Comparison of ENCODE assay signal across 16 cellular contexts in the genomic region with DNA sequence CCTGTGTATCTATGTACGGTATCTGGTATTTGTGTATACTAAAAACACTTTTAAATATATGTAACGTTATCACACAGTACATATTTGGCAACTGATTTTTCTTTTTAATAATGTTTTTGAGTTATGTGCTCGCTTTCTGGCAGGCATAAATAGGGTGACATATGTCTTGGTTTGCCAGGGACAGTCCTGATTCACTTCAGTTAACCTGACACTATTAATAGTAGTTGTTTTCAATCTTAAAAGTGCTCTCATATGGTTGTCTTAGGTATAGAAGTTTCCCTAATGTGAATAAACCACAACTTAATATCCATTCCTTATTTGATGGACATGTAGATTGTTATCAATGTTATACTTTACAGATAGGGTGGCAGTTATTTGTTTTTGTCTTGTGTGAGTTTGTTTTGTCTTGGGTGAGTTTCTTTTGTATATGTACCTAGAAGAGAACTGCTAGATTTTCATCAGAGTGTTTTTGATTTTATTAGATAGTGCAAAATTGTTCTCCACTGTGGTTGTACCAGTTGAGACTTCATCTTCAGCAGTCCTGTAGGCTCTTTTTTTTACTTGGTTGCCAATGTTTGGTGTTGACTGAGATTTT. TPM values are rescaled to one million over a fixed set of nuclear protein-coding genes. Genes with fewer than 3 reads are reported as not detected.
A peak's percentile ranks its signal among the peaks of the same experiment; 100 is the strongest.
DNase-seq lines count a peak whose midpoint lies in the region; ATAC-seq and TF ChIP-seq lines count a peak whose summit lies in the region.
"Had no signal": no experiment of that assay in that cellular context is flagged by ENCODE, and none has a peak within 500 bp of the region (broad histone marks: within the 10 kb centered on the region; RNA-seq: fewer than 3 reads in every experiment).

No MANE protein-coding gene starts in this region.

- H3K9ac ChIP-seq in parathyroid adenoma = no peak overlapping the region

- CTCF ChIA-PET in activated CD4-positive, alpha-beta memory T cell treated with anti-CD3 and anti-CD28 coated beads for 36 hours (lab: Charles Lee) = no interaction called here
- CTCF ChIA-PET in activated CD4-positive, alpha-beta memory T cell treated with anti-CD3 and anti-CD28 coated beads, Interleukin-2, amount 10 ng/mL, durations not matched to agents 7 days and 5 days (lab: Charles Lee) = interaction anchor here (2.7 kb wide), 1 partner anchor 8 kb away, joined by 11 read pairs; the partner anchor contains the start of gene G3BP1

- H3K4me1 ChIP-seq in GM23338 (ENCODE audit: insufficient read depth) = peaks cover 73% of the 10 kb centered on the region
- peaks cover 21% of the 10 kb centered on the region for H3K4me1 ChIP-seq in parathyroid adenoma

- H4K20me1 ChIP-seq in GM23338 (replicated peaks; ENCODE audit: insufficient read depth) = peaks cover 92% of the 10 kb centered on the region

- H3K27ac Mint-ChIP-seq in activated CD4-positive, alpha-beta memory T cell treated with anti-CD3 and anti-CD28 coated beads for 36 hours = peak overlapping the region; percentile 49
- H3K27ac Mint-ChIP-seq in activated CD4-positive, alpha-beta memory T cell treated with anti-CD3 and anti-CD28 coated beads, Interleukin-2, amount 10 ng/mL, durations not matched to agents 7 days and 5 days = no peak overlapping the region
- no peak overlapping the region for H3K27ac Mint-ChIP-seq in GM23338
- peak overlapping the region; percentile 68 for H3K27ac Mint-ChIP-seq in activated T-helper 17 cell treated with anti-CD3 and anti-CD28 coated beads, Interleukin-2, amount 50 U/mL, for 72 hours

- peaks cover 29% of the 10 kb centered on the region for H3K36me3 Mint-ChIP-seq in activated CD4-positive, alpha-beta memory T cell treated with anti-CD3 and anti-CD28 coated beads for 36 hours
- peaks cover 42% of the 10 kb centered on the region for H3K36me3 Mint-ChIP-seq in activated CD4-positive, alpha-beta memory T cell treated with anti-CD3 and anti-CD28 coated beads, Interleukin-2, amount 10 ng/mL, durations not matched to agents 7 days and 5 days (ENCODE audit: low read depth)
- H3K36me3 Mint-ChIP-seq in GM23338 (ENCODE audit: low read depth) = peaks cover 39% of the 10 kb centered on the region
- peaks cover 77% of the 10 kb centered on the region for H3K36me3 Mint-ChIP-seq in activated T-helper 17 cell treated with anti-CD3 and anti-CD28 coated beads, Interleukin-2, amount 50 U/mL, for 72 hours (ENCODE audit: low read depth)

- no peak overlapping the region for H2AFZ ChIP-seq in GM23338
- no peak overlapping the region for H2AFZ ChIP-seq in parathyroid adenoma

- no peaks in the 10 kb centered on the region for H3K9me3 Mint-ChIP-seq in activated CD4-positive, alpha-beta memory T cell treated with anti-CD3 and anti-CD28 coated beads for 36 hours
- no peaks in the 10 kb centered on the region for H3K9me3 Mint-ChIP-seq in activated CD4-positive, alpha-beta memory T cell treated with anti-CD3 and anti-CD28 coated beads, Interleukin-2, amount 10 ng/mL, durations not matched to agents 7 days and 5 days
- no peaks in the 10 kb centered on the region for H3K9me3 Mint-ChIP-seq in GM23338
- H3K9me3 Mint-ChIP-seq in activated T-helper 17 cell treated with anti-CD3 and anti-CD28 coated beads, Interleukin-2, amount 50 U/mL, for 72 hours = no peaks in the 10 kb centered on the region

- no peaks in the 10 kb centered on the region for H3K27me3 Mint-ChIP-seq in activated CD4-positive, alpha-beta memory T cell treated with anti-CD3 and anti-CD28 coated beads for 36 hours
- no peaks in the 10 kb centered on the region for H3K27me3 Mint-ChIP-seq in activated CD4-positive, alpha-beta memory T cell treated with anti-CD3 and anti-CD28 coated beads, Interleukin-2, amount 10 ng/mL, durations not matched to agents 7 days and 5 days
- H3K27me3 Mint-ChIP-seq in GM23338 (ENCODE audit: insufficient read depth, low read depth, poor library complexity) = peaks cover 7% of the 10 kb centered on the region
- no peaks in the 10 kb centered on the region for H3K27me3 Mint-ChIP-seq in activated T-helper 17 cell treated with anti-CD3 and anti-CD28 coated beads, Interleukin-2, amount 50 U/mL, for 72 hours

- DNase-seq in activated CD4-positive, alpha-beta memory T cell treated with anti-CD3 and anti-CD28 coated beads for 36 hours = no peak
- no peak for DNase-seq in activated CD4-positive, alpha-beta memory T cell treated with anti-CD3 and anti-CD28 coated beads, Interleukin-2, amount 10 ng/mL, durations not matched to agents 7 days and 5 days
- DNase-seq in GM23338 (ENCODE audit: low spot score) = no peak
- DNase-seq in SHP77 treated with DMSO at 0.1 percent for 48 hours (lab: John Stamatoyannopoulos, UW) = no peak
- DNase-seq in omental fat pad (ENCODE audit: low spot score) = no peak
- DNase-seq in activated effector memory CD4-positive, alpha-beta T cell treated with Interleukin-2 at 50 U/mL for 16 hours = no peak
- DNase-seq: adrenal gland; effector memory CD4-positive, alpha-beta T cell; EL; heart right ventricle; NCI-H510A; posterior cingulate gyrus; SJCRH30; stimulated activated CD4-positive, alpha-beta T cell treated with anti-CD3 and anti-CD28 coated beads, Interleukin-2, amount 100 ng/mL, for 24 hours had no signal

- H3K9me3 ChIP-seq in parathyroid adenoma (ENCODE audit: control insufficient read depth, low read length) = no peaks in the 10 kb centered on the region
- H3K9me3 ChIP-seq: adrenal gland, heart right ventricle, SJCRH30 had no signal

- H3K9me2 ChIP-seq in GM23338 (ENCODE audit: insufficient read depth) = no peaks in the 10 kb centered on the region

- intact Hi-C loops in activated CD4-positive, alpha-beta memory T cell treated with anti-CD3 and anti-CD28 coated beads for 36 hours (cut with micrococcal nuclease) = loop anchor here (10.0 kb wide), 1 partner anchor 695 kb away; the partner anchor contains the start of gene TNIP1

- no peaks in the 10 kb centered on the region for H3F3A ChIP-seq in GM23338 (replicated peaks; ENCODE audit: low read depth)

- TF ChIP-seq CTCF in GM23338 (conservative IDR thresholded peaks at IDR 0.05; ENCODE audit: low read depth in 2 of 2) (no peak), parathyroid adenoma (IDR thresholded peaks at IDR 0.05) (no peak), omental fat pad (IDR thresholded peaks at IDR 0.05) (no peak)

- H3K27me3 ChIP-seq in GM23338 (ENCODE audit: insufficient read depth) (no peaks in the 10 kb centered on the region), parathyroid adenoma (ENCODE audit: control insufficient read depth, insufficient read depth, low read length) (no peaks in the 10 kb centered on the region)
- H3K27me3 ChIP-seq: adrenal gland, heart right ventricle, SJCRH30 had no signal

- POLR2A ChIA-PET in activated CD4-positive, alpha-beta memory T cell treated with anti-CD3 and anti-CD28 coated beads for 36 hours (lab: Charles Lee) = no interaction called here
- POLR2A ChIA-PET in activated CD4-positive, alpha-beta memory T cell treated with anti-CD3 and anti-CD28 coated beads, Interleukin-2, amount 10 ng/mL, durations not matched to agents 7 days and 5 days (lab: Charles Lee) = interaction anchor here (7.1 kb wide), 1 partner anchor 7 kb away, joined by 54 read pairs; the partner anchor contains the start of gene G3BP1

- H3K4me2 ChIP-seq in GM23338 (peak overlapping the region; percentile 41; the same call in 1 of the 2 replicates), parathyroid adenoma (ENCODE audit: low read length) (peak overlapping the region; percentile 33)

- H3K4me3 ChIP-seq in GM23338 (0 out of 2 replicates have a peak overlapping the region, but pooled peaks have one; percentile 20), parathyroid adenoma (ENCODE audit: low read depth, low read length) (no peak overlapping the region)
- H3K4me3 ChIP-seq: adrenal gland, heart right ventricle, SJCRH30 had no signal

- H3K79me2 ChIP-seq in GM23338 (replicated peaks; ENCODE audit: insufficient read depth) = peaks cover 100% of the 10 kb centered on the region
- peaks cover 61% of the 10 kb centered on the region for H3K79me2 ChIP-seq in parathyroid adenoma

- H3K27ac ChIP-seq in GM23338 (ENCODE audit: low read depth) (0 out of 2 replicates have a peak overlapping the region, but pooled peaks have one; percentile 8), parathyroid adenoma (no peak overlapping the region)
- H3K27ac ChIP-seq: adrenal gland, heart right ventricle, SJCRH30 had no signal

- no peak for ATAC-seq in GM23338
- no peak for ATAC-seq in activated T-helper 17 cell treated with anti-CD3 and anti-CD28 coated beads, Interleukin-2, amount 50 U/mL, for 72 hours (replicated peaks)
- ATAC-seq in omental fat pad (ENCODE audit: low FRiP score) = no peak

- H3K36me3 ChIP-seq in GM23338 (ENCODE audit: insufficient read depth) = no peaks in the 10 kb centered on the region
- H3K36me3 ChIP-seq in parathyroid adenoma (ENCODE audit: control insufficient read depth, insufficient read depth, low read length) = no peaks in the 10 kb centered on the region
- H3K36me3 ChIP-seq: adrenal gland had no signal

- H3K4me3 Mint-ChIP-seq in activated CD4-positive, alpha-beta memory T cell treated with anti-CD3 and anti-CD28 coated beads for 36 hours = no peak overlapping the region
- H3K4me3 Mint-ChIP-seq in activated CD4-positive, alpha-beta memory T cell treated with anti-CD3 and anti-CD28 coated beads, Interleukin-2, amount 10 ng/mL, durations not matched to agents 7 days and 5 days = no peak overlapping the region
- H3K4me3 Mint-ChIP-seq in GM23338 = peak overlapping the region; percentile 9
- H3K4me3 Mint-ChIP-seq in activated T-helper 17 cell treated with anti-CD3 and anti-CD28 coated beads, Interleukin-2, amount 50 U/mL, for 72 hours = peak overlapping the region; percentile 48

- H3K4me1 Mint-ChIP-seq in activated CD4-positive, alpha-beta memory T cell treated with anti-CD3 and anti-CD28 coated beads for 36 hours (ENCODE audit: low read depth) = peaks cover 86% of the 10 kb centered on the region
- peaks cover 74% of the 10 kb centered on the region for H3K4me1 Mint-ChIP-seq in activated CD4-positive, alpha-beta memory T cell treated with anti-CD3 and anti-CD28 coated beads, Interleukin-2, amount 10 ng/mL, durations not matched to agents 7 days and 5 days
- H3K4me1 Mint-ChIP-seq in GM23338 = peaks cover 73% of the 10 kb centered on the region
- H3K4me1 Mint-ChIP-seq in activated T-helper 17 cell treated with anti-CD3 and anti-CD28 coated beads, Interleukin-2, amount 50 U/mL, for 72 hours = peaks cover 45% of the 10 kb centered on the region

RNA-seq across cellular contexts. Expression of gene G3BP1, which starts 7.9 kb away (rescaled TPM):
- 100 to 1,000 TPM; 237 TPM for total RNA-seq in activated CD4-positive, alpha-beta memory T cell treated with anti-CD3 and anti-CD28 coated beads for 36 hours
- total RNA-seq in activated CD4-positive, alpha-beta memory T cell treated with anti-CD3 and anti-CD28 coated beads, Interleukin-2, amount 10 ng/mL, durations not matched to agents 7 days and 5 days = 100 to 1,000 TPM; 198 to 210 TPM
- total RNA-seq in GM23338 (2014; rRNA removed; shearing (Covaris generic)) = 323 and 345 TPM in 2 replicates
- 158 and 183 TPM in 2 replicates for polyA plus RNA-seq in GM23338 (2016; fragmentation: Nextera tagmentation; extraction: Ambion mirVana)
- 100 to 1,000 TPM; 149 to 251 TPM for total RNA-seq in activated T-helper 17 cell treated with anti-CD3 and anti-CD28 coated beads, Interleukin-2, amount 50 U/mL, for 72 hours
- total RNA-seq in omental fat pad = 100 to 1,000 TPM; 110 to 180 (median 114) TPM

RNA-seq across cellular contexts. Expression of gene ATOX1, which starts 21.2 kb away (rescaled TPM):
- total RNA-seq in activated CD4-positive, alpha-beta memory T cell treated with anti-CD3 and anti-CD28 coated beads for 36 hours = 10 to 100 TPM; 83.1 to 89.9 TPM
- total RNA-seq in activated CD4-positive, alpha-beta memory T cell treated with anti-CD3 and anti-CD28 coated beads, Interleukin-2, amount 10 ng/mL, durations not matched to agents 7 days and 5 days = 10 to 100 TPM; 62.6 to 64.3 TPM
- 118 and 123 TPM in 2 replicates for total RNA-seq in GM23338 (2014; rRNA removed; shearing (Covaris generic))
- 120 and 134 TPM in 2 replicates for polyA plus RNA-seq in GM23338 (2016; fragmentation: Nextera tagmentation; extraction: Ambion mirVana)
- 10 to 100 TPM; 41.8 to 87.8 TPM for total RNA-seq in activated T-helper 17 cell treated with anti-CD3 and anti-CD28 coated beads, Interleukin-2, amount 50 U/mL, for 72 hours
- total RNA-seq in omental fat pad = 100 to 1,000 TPM in 2 of 4 donors, 10 to 100 TPM in 2; 81.5 to 162 (median 109) TPM

Comparison
In these comparisons a context has a peak if more than half of its experiments do, and no peak if none do; other contexts are left out.
1. H3K27ac Mint-ChIP-seq: peak in activated CD4-positive, alpha-beta memory T cell treated with anti-CD3 and anti-CD28 coated beads for 36 hours (single experiment) and activated T-helper 17 cell treated with anti-CD3 and anti-CD28 coated beads, Interleukin-2, amount 50 U/mL, for 72 hours (single experiment); none in activated CD4-positive, alpha-beta memory T cell treated with anti-CD3 and anti-CD28 coated beads, Interleukin-2, amount 10 ng/mL, durations not matched to agents 7 days and 5 days (single experiment) and GM23338 (single experiment).
2. H3K4me3 Mint-ChIP-seq: peak in GM23338 (single experiment) and activated T-helper 17 cell treated with anti-CD3 and anti-CD28 coated beads, Interleukin-2, amount 50 U/mL, for 72 hours (single experiment); none in activated CD4-positive, alpha-beta memory T cell treated with anti-CD3 and anti-CD28 coated beads for 36 hours (single experiment) and activated CD4-positive, alpha-beta memory T cell treated with anti-CD3 and anti-CD28 coated beads, Interleukin-2, amount 10 ng/mL, durations not matched to agents 7 days and 5 days (single experiment).